Comparison of ENCODE assay signal across 17 cellular contexts in genomic region chr3:189365609-189366564, GRCh38.
DNase-seq lines count a peak whose midpoint lies in the region; ATAC-seq and TF ChIP-seq lines count a peak whose summit lies in the region.
"Had no signal": no experiment of that assay in that cellular context is flagged by ENCODE, and none has a peak within 500 bp of the region (broad histone marks: within the 10 kb centered on the region; RNA-seq: fewer than 3 reads in every experiment).

No MANE protein-coding gene starts in this region.

- H3K4me2 ChIP-seq in MM.1S (ENCODE audit: low read depth, low read length), result no peak overlapping the region

- DNase-seq in cardiac muscle cell (ENCODE audit: low read depth in 1 of 2, low spot score in 1 of 2) (peak in 1 of 2 donors; percentile 61), heart left ventricle (no peak), SK-N-MC (ENCODE audit: low read depth, low spot score) (no peak), foreskin keratinocyte (no peak), aorta (no peak), MM.1S (no peak), hippocampal formation (lab: John Stamatoyannopoulos, UW) (no peak)
- DNase-seq: activated CD4-positive, alpha-beta T cell treated with anti-CD3 and anti-CD28 coated beads, Interleukin-2, amount 10 ng/mL, durations not matched to agents 7 days and 5 days; anterior cingulate cortex; CD4-positive, alpha-beta memory T cell; heart right ventricle; Karpas-422; mesendoderm; NCI-H2029 treated with DMSO at 0.1 percent for 48 hours; stimulated activated naive CD8-positive, alpha-beta T cell treated with anti-CD3 and anti-CD28 coated beads, Interleukin-15, amount 100 ng/mL, for 72 hours had no signal

- H3F3A ChIP-seq in MM.1S (ENCODE audit: insufficient read depth, low read length), result no peaks in the 10 kb centered on the region

- 58 to 69% (median 63%) methylated on average over 3 of the region's 3 CpGs for WGBS in heart left ventricle, 4 donors
- WGBS in aorta, 2 donors, result 57 to 61% methylated on average over 3 of the region's 3 CpGs

- peak overlapping the region; percentile 57 for H3K9ac ChIP-seq in SK-N-MC (ENCODE audit: insufficient read length)
- no peak overlapping the region for H3K9ac ChIP-seq in MM.1S (ENCODE audit: low read length)

- no peak for ATAC-seq in heart left ventricle
- ATAC-seq in foreskin keratinocyte, result no peak
- peak; percentile 36 for ATAC-seq in aorta (ENCODE audit: low FRiP score)
- ATAC-seq in GM21367 (IDR thresholded peaks at IDR 0.05; ENCODE audit: unreplicated experiment), result no peak
- ATAC-seq: HCT116; stimulated activated naive CD8-positive, alpha-beta T cell treated with anti-CD3 and anti-CD28 coated beads, Interleukin-15, amount 100 ng/mL, for 72 hours had no signal

- H4K20me1 ChIP-seq in MM.1S (ENCODE audit: insufficient read depth, low read length), result no peaks in the 10 kb centered on the region

- TF ChIP-seq CTCF in cardiac muscle cell (IDR thresholded peaks at IDR 0.05; ENCODE audit: low read depth, low read length), result peak; percentile 31
- peak in 3 of 12 donors; percentile 19 to 36 (median 23) for TF ChIP-seq CTCF in heart left ventricle (IDR thresholded peaks at IDR 0.05)
- TF ChIP-seq CTCF in foreskin keratinocyte (conservative IDR thresholded peaks at IDR 0.05), result peak; percentile 19
- no peak for TF ChIP-seq CTCF in MM.1S (IDR thresholded peaks at IDR 0.05; ENCODE audit: low read length)

- no peak overlapping the region for H2AFZ ChIP-seq in MM.1S (ENCODE audit: low read length)

- H3K9me3 ChIP-seq in cardiac muscle cell (ENCODE audit: low read depth), result no peaks in the 10 kb centered on the region
- H3K9me3 ChIP-seq in heart left ventricle, result no peaks in the 10 kb centered on the region
- H3K9me3 ChIP-seq in SK-N-MC (ENCODE audit: low read depth, low read length), result no peaks in the 10 kb centered on the region
- H3K9me3 ChIP-seq in aorta (ENCODE audit: control insufficient read depth, low read length), result no peaks in the 10 kb centered on the region
- no peaks in the 10 kb centered on the region for H3K9me3 ChIP-seq in MM.1S (replicated peaks; ENCODE audit: insufficient read depth, low read length)
- H3K9me3 ChIP-seq: heart right ventricle had no signal

- H3K27me3 ChIP-seq in cardiac muscle cell (no peaks in the 10 kb centered on the region), heart left ventricle (no peaks in the 10 kb centered on the region), foreskin keratinocyte (no peaks in the 10 kb centered on the region), aorta (ENCODE audit: control insufficient read depth in 1 of 2, insufficient read depth in 2 of 2, low read length in 1 of 2) (no peaks in the 10 kb centered on the region), MM.1S (replicated peaks; ENCODE audit: insufficient read depth, low read length) (no peaks in the 10 kb centered on the region)
- H3K27me3 ChIP-seq: heart right ventricle had no signal

- TF ChIP-seq POLR2A in heart left ventricle (IDR thresholded peaks at IDR 0.05), result no peak

- H3K36me3 ChIP-seq in cardiac muscle cell (no peaks in the 10 kb centered on the region), heart left ventricle (no peaks in the 10 kb centered on the region), SK-N-MC (ENCODE audit: insufficient read depth, low read length) (peaks cover 9% of the 10 kb centered on the region; the same call in 1 of the 2 replicates), aorta (ENCODE audit: control insufficient read depth in 1 of 2, insufficient read depth in 2 of 2, low read length in 1 of 2) (no peaks in the 10 kb centered on the region), MM.1S (replicated peaks; ENCODE audit: insufficient read depth, low read length) (no peaks in the 10 kb centered on the region)
- H3K36me3 ChIP-seq: heart right ventricle had no signal

- H3K27ac ChIP-seq in cardiac muscle cell (no peak overlapping the region), heart left ventricle (peak overlapping the region in 1 of 12 donors; percentile 27), SK-N-MC (peak overlapping the region; percentile 99), foreskin keratinocyte (no peak overlapping the region), aorta (ENCODE audit: low read depth in 1 of 2, low read length in 2 of 2) (no peak overlapping the region), MM.1S (ENCODE audit: low read length) (no peak overlapping the region)

- H3K4me3 ChIP-seq in cardiac muscle cell (no peak overlapping the region), heart left ventricle (no peak overlapping the region), SK-N-MC (0 out of 2 replicates have a peak overlapping the region, but pooled peaks have one; percentile 3), aorta (ENCODE audit: low read length in 2 of 2) (no peak overlapping the region), MM.1S (ENCODE audit: low read length) (no peak overlapping the region)
- H3K4me3 ChIP-seq: heart right ventricle had no signal

- H3K4me1 ChIP-seq in cardiac muscle cell (ENCODE audit: low read depth), result no peaks in the 10 kb centered on the region
- peaks cover 0 to 9% (median 0%) of the 10 kb centered on the region in 12 donors for H3K4me1 ChIP-seq in heart left ventricle
- no peaks in the 10 kb centered on the region for H3K4me1 ChIP-seq in foreskin keratinocyte
- H3K4me1 ChIP-seq in aorta (ENCODE audit: control insufficient read depth in 1 of 2, insufficient read depth in 2 of 2, low read length in 2 of 2), result peaks cover 3 to 6% of the 10 kb centered on the region in 2 donors
- H3K4me1 ChIP-seq in MM.1S (ENCODE audit: low read length), result peaks cover 5% of the 10 kb centered on the region; the same call in 1 of the 2 replicates
- H3K4me1 ChIP-seq: heart right ventricle had no signal

- no peaks in the 10 kb centered on the region for H3K9me2 ChIP-seq in MM.1S (replicated peaks; ENCODE audit: insufficient read depth, low read length)

- no peaks in the 10 kb centered on the region for H3K79me2 ChIP-seq in MM.1S (ENCODE audit: low read length)

- intact Hi-C loops in heart left ventricle (cut with DNase I), result no loop called here
- intact Hi-C loops in aorta (cut with DNase I), result no loop called here
